Comparison of ENCODE assay signal across 14 cellular contexts in genomic region chr20:35264755-35265154, GRCh38. TPM values are rescaled to one million over a fixed set of nuclear protein-coding genes. Genes with fewer than 3 reads are reported as not detected.
DNase-seq lines count a peak whose midpoint lies in the region; ATAC-seq and TF ChIP-seq lines count a peak whose summit lies in the region.
"Had no signal": no experiment of that assay in that cellular context is flagged by ENCODE, and none has a peak within 500 bp of the region (broad histone marks: within the 10 kb centered on the region; RNA-seq: fewer than 3 reads in every experiment).

No MANE protein-coding gene starts in this region.

- DNase-seq in BE2C = no peak
- DNase-seq in HuH-7.5 (ENCODE audit: low spot score) = peak; percentile 72
- peak; percentile 58 for DNase-seq in WTC11 (ENCODE audit: low spot score)
- peak; percentile 51 for DNase-seq in kidney glomerular epithelial cell (lab: John Stamatoyannopoulos, UW)
- DNase-seq in heart left ventricle = no peak
- DNase-seq in NCI-H2196 treated with DMSO at 0.1 percent for 48 hours (lab: John Stamatoyannopoulos, UW; ENCODE audit: unreplicated experiment) = no peak
- no peak for DNase-seq in NCI-H69 (lab: John Stamatoyannopoulos, UW)
- no peak for DNase-seq in ecto neural progenitor cell (ENCODE audit: low spot score)
- DNase-seq: activated CD4-positive, alpha-beta memory T cell treated with anti-CD3 and anti-CD28 coated beads for 36 hours; CD4-positive, alpha-beta memory T cell; heart right ventricle; RPMI8226 had no signal

- H3K4me3 ChIP-seq in BE2C (ENCODE audit: low read depth, low read length) = no peak overlapping the region
- no peak overlapping the region for H3K4me3 ChIP-seq in heart left ventricle
- H3K4me3 ChIP-seq: heart right ventricle had no signal

- WGBS in heart left ventricle, 4 donors = 74 to 87% (median 76%) methylated on average over 1 of the region's 1 CpG

- CTCF ChIA-PET in WTC11 (lab: Charles Lee) = interaction anchor here (0.6 to 3.0 kb wide), 18 partner anchors 8 to 1541 kb away, joined by 3 to 76 read pairs (median 4); partner anchors contain the start of genes EDEM2, MAP1LC3A and TRPC4AP

- no peak for TF ChIP-seq POLR2A in heart left ventricle (IDR thresholded peaks at IDR 0.05)

- H3K36me3 ChIP-seq in BE2C (no peaks in the 10 kb centered on the region), heart left ventricle (peaks cover 0 to 46% (median 18%) of the 10 kb centered on the region in 9 donors)

- no peaks in the 10 kb centered on the region for H3K27me3 ChIP-seq in BE2C
- no peaks in the 10 kb centered on the region for H3K27me3 ChIP-seq in heart left ventricle
- H3K27me3 ChIP-seq: heart right ventricle, neutrophil had no signal

- H3K9me3 ChIP-seq in BE2C = no peaks in the 10 kb centered on the region
- no peaks in the 10 kb centered on the region for H3K9me3 ChIP-seq in heart left ventricle
- H3K9me3 ChIP-seq: heart right ventricle, neutrophil had no signal

- peak; percentile 35 for TF ChIP-seq CTCF in BE2C (IDR thresholded peaks at IDR 0.05; ENCODE audit: low read depth, low read length)
- TF ChIP-seq CTCF in WTC11 (IDR thresholded peaks at IDR 0.05) = no peak
- peak in 2 of 12 donors; percentile 9 to 11 for TF ChIP-seq CTCF in heart left ventricle (IDR thresholded peaks at IDR 0.05)

- peaks cover 60% of the 10 kb centered on the region for H3K4me1 Mint-ChIP-seq in WTC11

- H3K27ac ChIP-seq in heart left ventricle = no peak overlapping the region
- H3K27ac ChIP-seq: neutrophil had no signal

- H3K27ac Mint-ChIP-seq in WTC11 = peak overlapping the region; percentile 86
- H3K27ac Mint-ChIP-seq: activated CD4-positive, alpha-beta memory T cell treated with anti-CD3 and anti-CD28 coated beads for 36 hours had no signal

- intact Hi-C loops in heart left ventricle (cut with DNase I) = loop anchor here in 5 of 10 donors (5.0 to 10.0 kb wide), 3 partner anchors 117 to 170 kb away; partner anchors contain the start of genes EDEM2 (in 4 of the 5) and TRPC4AP (in 1 of the 5)

- H3K9me3 Mint-ChIP-seq in WTC11 = no peaks in the 10 kb centered on the region
- H3K9me3 Mint-ChIP-seq: activated CD4-positive, alpha-beta memory T cell treated with anti-CD3 and anti-CD28 coated beads for 36 hours; CD4-positive, alpha-beta memory T cell; central memory CD8-positive, alpha-beta T cell had no signal

- no peaks in the 10 kb centered on the region for H3K27me3 Mint-ChIP-seq in WTC11 (ENCODE audit: low read depth)
- H3K27me3 Mint-ChIP-seq: activated CD4-positive, alpha-beta memory T cell treated with anti-CD3 and anti-CD28 coated beads for 36 hours; CD4-positive, alpha-beta memory T cell; central memory CD8-positive, alpha-beta T cell had no signal

- POLR2A ChIA-PET in WTC11 (lab: Charles Lee) = interaction anchor here (1.0 to 2.6 kb wide), 5 partner anchors 13 to 118 kb away, joined by 3 to 24 read pairs (median 4); partner anchors contain the start of genes EDEM2 and MMP24OS

- no peak overlapping the region for H3K4me3 Mint-ChIP-seq in WTC11
- H3K4me3 Mint-ChIP-seq: activated CD4-positive, alpha-beta memory T cell treated with anti-CD3 and anti-CD28 coated beads for 36 hours; CD4-positive, alpha-beta memory T cell; central memory CD8-positive, alpha-beta T cell had no signal

- H3K36me3 Mint-ChIP-seq in WTC11 = no peaks in the 10 kb centered on the region

- H3K4me1 ChIP-seq in BE2C = no peaks in the 10 kb centered on the region
- peaks cover 0 to 16% (median 7%) of the 10 kb centered on the region in 12 donors for H3K4me1 ChIP-seq in heart left ventricle

- ATAC-seq in WTC11 = peak; percentile 11
- no peak for ATAC-seq in heart left ventricle
- ATAC-seq: heart right ventricle had no signal

TF ChIP-seq in WTC11, 78 proteins besides CTCF, POLR2A, EP300 and RAD21:
- no peak for TF ChIP-seq ZNF121 (CRISPR knock-in tag; IDR thresholded peaks at IDR 0.05)
- TF ChIP-seq ZNF423 (CRISPR knock-in tag; IDR thresholded peaks at IDR 0.05) = peak; percentile 12; the same call in 1 of the 2 replicates

RNA-seq across cellular contexts. Expression of gene MMP24OS, which starts 13.2 kb away (rescaled TPM):
- polyA plus RNA-seq in BE2C (2012; ENCODE audit: insufficient read depth, insufficient read length, low read depth) = 127 TPM
- total RNA-seq in WTC11 (2021) = 44.0 to 50.6 TPM (median 44.9 TPM) in 3 replicates
- 10 to 100 TPM; 17.5 to 64.8 (median 41.6) TPM for total RNA-seq in heart left ventricle
- 10 to 100 TPM; 11.7 to 41.9 TPM for polyA plus RNA-seq in heart left ventricle

RNA-seq across cellular contexts. Expression of gene EIF6, which starts 19.8 kb away (rescaled TPM):
- polyA plus RNA-seq in BE2C (2012; ENCODE audit: insufficient read depth, insufficient read length, low read depth) = 610 TPM
- 130 to 157 TPM (median 133 TPM) in 3 replicates for total RNA-seq in WTC11 (2021)
- 10 to 100 TPM; 27.5 to 65.0 (median 42.1) TPM for total RNA-seq in heart left ventricle
- polyA plus RNA-seq in heart left ventricle = 100 to 1,000 TPM in 1 of 2 donors, 10 to 100 TPM in 1; 32.8 to 150 TPM

RNA-seq across cellular contexts. Expression of gene FAM83C, which starts 27.5 kb away (rescaled TPM):
- not detected for polyA plus RNA-seq in BE2C (2012; ENCODE audit: insufficient read depth, insufficient read length, low read depth)
- total RNA-seq in WTC11 (2021) (not detected in 3 replicates), heart left ventricle (not detected)
- not detected for polyA plus RNA-seq in heart left ventricle
- total RNA-seq: activated CD4-positive, alpha-beta memory T cell treated with anti-CD3 and anti-CD28 coated beads for 36 hours; CD4-positive, alpha-beta memory T cell; heart right ventricle had no signal
- polyA plus RNA-seq: CD4-positive, alpha-beta memory T cell had no signal

RNA-seq across cellular contexts. Expression of gene MMP24, which starts 38.3 kb away (rescaled TPM):
- 15.3 TPM for polyA plus RNA-seq in BE2C (2012; ENCODE audit: insufficient read depth, insufficient read length, low read depth)
- 6.6 to 16.8 TPM (median 7.2 TPM) in 3 replicates for total RNA-seq in WTC11 (2021)
- total RNA-seq in heart left ventricle = 1 to 10 TPM in 1 of 9 donors, under 1 TPM in 8; 0.05 to 10.0 (median 0.33) TPM
- polyA plus RNA-seq in heart left ventricle = under 1 TPM; 0.10 to 0.19 TPM
- total RNA-seq: activated CD4-positive, alpha-beta memory T cell treated with anti-CD3 and anti-CD28 coated beads for 36 hours had no signal

Comparison
In these comparisons a context has a peak if more than half of its experiments do, and no peak if none do; other contexts are left out.
1. DNase-seq: peak in HuH-7.5 (single experiment), WTC11 (single experiment) and kidney glomerular epithelial cell (single experiment); none in BE2C (single experiment), heart left ventricle (0 of 5), NCI-H2196 treated with DMSO at 0.1 percent for 48 hours (single experiment), NCI-H69 (single experiment) and ecto neural progenitor cell (single experiment).